Comparison of ENCODE assay signal across 20 cellular contexts in genomic region chr4:114926508-114926907, GRCh38.
DNase-seq lines count a peak whose midpoint lies in the region; ATAC-seq and TF ChIP-seq lines count a peak whose summit lies in the region.
"Had no signal": no experiment of that assay in that cellular context is flagged by ENCODE, and none has a peak within 500 bp of the region (broad histone marks: within the 10 kb centered on the region; RNA-seq: fewer than 3 reads in every experiment).

No MANE protein-coding gene starts in this region.

- no peak for TF ChIP-seq POLR2A in thyroid gland (IDR thresholded peaks at IDR 0.05)

- no peaks in the 10 kb centered on the region for H3K36me3 ChIP-seq in thyroid gland
- H3K36me3 ChIP-seq: Peyer's patch had no signal

- H3K4me1 ChIP-seq in thyroid gland, result no peaks in the 10 kb centered on the region
- H3K4me1 ChIP-seq: Peyer's patch had no signal

- no peaks in the 10 kb centered on the region for H3K9me3 ChIP-seq in thyroid gland
- H3K9me3 ChIP-seq: Peyer's patch had no signal

- H3K4me3 ChIP-seq in dorsolateral prefrontal cortex, result peak overlapping the region in 3 of 59 donors; percentile 2 to 9 (median 3)
- no peak overlapping the region for H3K4me3 ChIP-seq in thyroid gland (replicated peaks in 1 of 3)
- H3K4me3 ChIP-seq: Peyer's patch had no signal

- TF ChIP-seq CTCF in dorsolateral prefrontal cortex (IDR thresholded peaks at IDR 0.05 in 54 of 56, conservative IDR thresholded peaks at IDR 0.05 in 2 of 56; ENCODE audit: low read depth in 1 of 56, partially characterized antibody in 56 of 56) (peak in 1 of 56 donors; percentile 17), thyroid gland (IDR thresholded peaks at IDR 0.05) (no peak)

- intact Hi-C loops in dorsolateral prefrontal cortex (cut with DNase I), result no loop called here
- intact Hi-C loops in thyroid gland (cut with DNase I), result no loop called here

- peak; percentile 18 for DNase-seq in Ammon's horn (ENCODE audit: low spot score)
- no peak for DNase-seq in dorsolateral prefrontal cortex
- DNase-seq in midbrain (lab: John Stamatoyannopoulos, UW), result peak; percentile 45
- DNase-seq in substantia nigra (lab: John Stamatoyannopoulos, UW), result peak in 1 of 49 donors; percentile 12
- no peak for DNase-seq in NCI-H1105 treated with DMSO at 0.1 percent for 48 hours (lab: John Stamatoyannopoulos, UW)
- no peak for DNase-seq in activated CD4-positive, CD25-positive, alpha-beta regulatory T cell (lab: John Stamatoyannopoulos, UW)
- no peak for DNase-seq in thyroid gland
- DNase-seq: ACHN; CD8-positive, alpha-beta memory T cell; NCI-H1105; NCI-H2081; NCI-H2171; NCI-H345; NCI-H524; Peyer's patch had no signal

- H3K27me3 ChIP-seq in dorsolateral prefrontal cortex, result peaks cover 0 to 4% (median 0%) of the 10 kb centered on the region in 45 donors
- no peaks in the 10 kb centered on the region for H3K27me3 ChIP-seq in thyroid gland
- H3K27me3 ChIP-seq: Peyer's patch had no signal

- H3K27ac ChIP-seq in dorsolateral prefrontal cortex (peak overlapping the region in 56 of 59 donors; percentile 3 to 83 (median 67)), substantia nigra (ENCODE audit: low read depth, low read length, poor library complexity, severe bottlenecking) (peak overlapping the region; percentile 26), thyroid gland (no peak overlapping the region)
- H3K27ac ChIP-seq: 22Rv1, C4-2B, KMS-11, Peyer's patch had no signal

- no peak for ATAC-seq in activated CD4-positive, CD25-positive, alpha-beta regulatory T cell treated with anti-CD3 and anti-CD28 coated beads, Interleukin-2, amount 50 U/mL, for 24 hours
- ATAC-seq: HCT116 had no signal

Comparison
In these comparisons a context has a peak if more than half of its experiments do, and no peak if none do; other contexts are left out.
1. DNase-seq: peak in Ammon's horn (single experiment) and midbrain (single experiment); none in dorsolateral prefrontal cortex (0 of 10), NCI-H1105 treated with DMSO at 0.1 percent for 48 hours (single experiment), activated CD4-positive, CD25-positive, alpha-beta regulatory T cell (0 of 4) and thyroid gland (0 of 2).
2. H3K27ac ChIP-seq: peak in dorsolateral prefrontal cortex (56 of 59) and substantia nigra (single experiment); none in thyroid gland (0 of 3).